In genomic region chr11:20541503-20541902, GRCh38 we compare ENCODE assay signal across 9 cellular contexts. TPM values are rescaled to one million over a fixed set of nuclear protein-coding genes. Genes with fewer than 3 reads are reported as not detected.
"Had no signal": no experiment of that assay in that cellular context is flagged by ENCODE, and none has a peak within 500 bp of the region (broad histone marks: within the 10 kb centered on the region; RNA-seq: fewer than 3 reads in every experiment).

No MANE protein-coding gene starts in this region.

- H2AFZ ChIP-seq: GM23248 had no signal

- H3K4me3 ChIP-seq: GM23248 had no signal

- H3K9ac ChIP-seq: GM23248 had no signal

- H3K27ac ChIP-seq: GM23248, HL-60 had no signal

- ATAC-seq: HepG2 had no signal

- DNase-seq: GM23248, GOT3, H7, HCEC 1CT had no signal

RNA-seq across cellular contexts. Expression of gene SLC6A5, which starts 57.9 kb away (rescaled TPM):
- total RNA-seq: GM23248, H4, H7, HepG2, HT1080 had no signal
- polyA plus RNA-seq: GM23248, HepG2, IgD-negative memory B cell had no signal
